Comparison of ENCODE assay signal across 9 cellular contexts in the genomic region with DNA sequence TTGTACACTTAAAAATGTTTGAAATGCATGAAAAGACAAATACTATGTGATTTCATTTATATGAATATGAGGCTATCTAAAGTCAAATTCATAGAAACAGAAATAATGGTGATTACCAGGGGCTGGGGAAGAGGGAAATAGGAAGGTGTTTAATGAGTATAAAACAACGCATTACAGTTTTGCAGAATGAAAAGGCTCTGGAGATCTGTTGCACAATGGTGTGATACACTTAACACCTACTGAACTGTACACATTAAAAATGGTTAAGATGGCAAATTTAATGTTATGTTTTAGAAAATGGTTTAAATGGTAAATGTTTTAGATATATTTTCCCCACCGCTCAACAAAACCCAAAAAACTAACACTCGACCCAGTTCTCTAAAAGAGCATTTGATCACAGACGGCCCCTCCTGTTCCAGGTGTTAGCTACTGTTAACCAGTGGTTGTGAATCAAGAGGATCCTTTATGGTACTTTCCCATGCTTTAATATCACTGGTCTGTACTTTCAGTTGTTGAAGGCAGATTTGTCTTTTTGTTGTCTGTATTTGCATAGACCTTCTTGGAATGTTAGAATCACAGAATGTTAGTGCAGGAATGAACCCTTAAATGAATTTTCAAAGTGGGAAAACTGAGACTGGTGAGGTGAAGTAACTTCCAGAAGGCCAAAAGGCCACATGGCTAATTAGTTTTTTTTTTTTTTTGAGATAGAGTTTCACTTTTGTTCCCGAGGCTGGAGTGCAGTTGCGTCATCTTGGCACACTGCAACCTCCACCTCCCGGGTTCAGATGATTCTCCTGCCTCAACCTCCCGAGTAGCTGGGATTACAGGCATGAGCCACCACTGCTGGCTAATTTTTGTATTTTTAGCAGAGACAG. TPM values are rescaled to one million over a fixed set of nuclear protein-coding genes. Genes with fewer than 3 reads are reported as not detected.
DNase-seq lines count a peak whose midpoint lies in the region; ATAC-seq, FAIRE-seq and TF ChIP-seq lines count a peak whose summit lies in the region.
"Had no signal": no experiment of that assay in that cellular context is flagged by ENCODE, and none has a peak within 500 bp of the region (broad histone marks: within the 10 kb centered on the region; RNA-seq: fewer than 3 reads in every experiment).

No MANE protein-coding gene starts in this region.

- H3K27ac ChIP-seq in effector memory CD4-positive, alpha-beta T cell (ENCODE audit: insufficient read depth, low read length, poor library complexity, severe bottlenecking) = peak overlapping the region; percentile 1

- H3K27me3 ChIP-seq in effector memory CD4-positive, alpha-beta T cell (replicated peaks; ENCODE audit: control insufficient read depth, insufficient read depth, low read length, poor library complexity, severe bottlenecking) = no peaks in the 10 kb centered on the region
- H3K27me3 ChIP-seq: tibial nerve had no signal

- peak; percentile 57 for FAIRE-seq in GM18507 (lab: Jason Lieb, UNC)

- in situ Hi-C loops in KBM-7 (cut with MboI; ENCODE audit: low pct_unique_long_range_greater_than_20kb, low sequenced_read_pairs) = no loop called here

- DNase-seq in GM18507 (ENCODE audit: extremely low spot score, insufficient read length, low read depth) (no peak), KBM-7 (peak; percentile 62), omental fat pad (ENCODE audit: low spot score) (no peak), MV-4-11 (lab: John Stamatoyannopoulos, UW) (no peak), NCI-H128 (lab: John Stamatoyannopoulos, UW; ENCODE audit: unreplicated experiment) (no peak)
- DNase-seq in effector memory CD4-positive, alpha-beta T cell = no peak

- ATAC-seq in omental fat pad (ENCODE audit: low FRiP score) (peak; percentile 27), HG03196 (IDR thresholded peaks at IDR 0.05; ENCODE audit: unreplicated experiment) (no peak), HG03039 (IDR thresholded peaks at IDR 0.05; ENCODE audit: unreplicated experiment) (no peak)

- TF ChIP-seq CTCF in omental fat pad (IDR thresholded peaks at IDR 0.05) = no peak

- H3K36me3 ChIP-seq in effector memory CD4-positive, alpha-beta T cell (ENCODE audit: control insufficient read depth, insufficient read depth, low read length) = peaks cover 3% of the 10 kb centered on the region
- H3K36me3 ChIP-seq: tibial nerve had no signal

- H3K9me3 ChIP-seq in effector memory CD4-positive, alpha-beta T cell (ENCODE audit: control insufficient read depth, low read length) = no peaks in the 10 kb centered on the region
- H3K9me3 ChIP-seq: tibial nerve had no signal

- peak overlapping the region; percentile 1 for H3K4me3 ChIP-seq in effector memory CD4-positive, alpha-beta T cell (ENCODE audit: insufficient read depth, low read depth, low read length, poor library complexity, severe bottlenecking)
- H3K4me3 ChIP-seq: tibial nerve had no signal

- peaks cover 5% of the 10 kb centered on the region for H3K4me1 ChIP-seq in effector memory CD4-positive, alpha-beta T cell (ENCODE audit: control insufficient read depth, insufficient read depth, low read length, poor library complexity, severe bottlenecking)

RNA-seq across cellular contexts. Expression of a gene that starts 10.2 kb away (rescaled TPM):
- total RNA-seq in omental fat pad = 100 to 1,000 TPM in 1 of 4 donors, 10 to 100 TPM in 3; 78.3 to 115 (median 86.1) TPM
